ENCODE assay signal across 7 cellular contexts in the genomic region with DNA sequence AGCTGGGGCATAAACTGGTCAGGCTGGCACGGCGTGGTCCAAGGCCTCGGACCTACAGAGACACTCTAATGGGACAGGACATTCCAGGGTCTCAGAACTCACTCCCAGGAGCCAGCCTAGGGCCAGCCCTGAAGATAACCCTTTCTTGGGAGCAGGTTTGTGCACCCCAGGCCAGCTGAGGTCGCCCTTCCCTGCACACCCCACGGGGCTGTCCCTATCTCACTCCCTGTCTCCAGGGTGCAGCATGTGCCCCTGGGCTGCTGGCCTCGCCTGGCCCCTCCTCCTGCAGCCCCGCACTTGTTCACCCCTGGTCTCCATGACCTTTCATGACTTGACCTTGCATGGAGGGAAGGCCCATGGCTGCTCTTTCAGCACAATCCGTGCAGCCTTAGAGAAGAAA.
"Had no signal": no experiment of that assay in that cellular context is flagged by ENCODE, and none has a peak within 500 bp of the region (broad histone marks: within the 10 kb centered on the region; RNA-seq: fewer than 3 reads in every experiment).

No MANE protein-coding gene starts in this region.

- H3K4me1 Mint-ChIP-seq: IgD-negative memory B cell had no signal

- H3K27ac ChIP-seq: GM23248, HL-60 had no signal

- H3K9me3 Mint-ChIP-seq: IgD-negative memory B cell had no signal

- DNase-seq: GM23248, GOT3, H7, HCEC 1CT had no signal

- H3K4me3 Mint-ChIP-seq: IgD-negative memory B cell had no signal

- H3K36me3 Mint-ChIP-seq: IgD-negative memory B cell had no signal

- ATAC-seq: HepG2 had no signal

- H2AFZ ChIP-seq: GM23248 had no signal

- H3K9ac ChIP-seq: GM23248 had no signal

- H3K4me3 ChIP-seq: GM23248 had no signal
